In genomic region chr11:41281131-41281742, GRCh38 we compare ENCODE assay signal across 18 cellular contexts.
DNase-seq lines count a peak whose midpoint lies in the region; ATAC-seq and TF ChIP-seq lines count a peak whose summit lies in the region.
"Had no signal": no experiment of that assay in that cellular context is flagged by ENCODE, and none has a peak within 500 bp of the region (broad histone marks: within the 10 kb centered on the region; RNA-seq: fewer than 3 reads in every experiment).

No MANE protein-coding gene starts in this region.

- DNase-seq in GM03348 (ENCODE audit: low spot score), result peak; percentile 27
- DNase-seq in RWPE1 (ENCODE audit: low spot score), result peak; percentile 3
- no peak for DNase-seq in right atrium auricular region (ENCODE audit: low spot score)
- no peak for DNase-seq in omental fat pad (ENCODE audit: low spot score)
- DNase-seq in NCI-H345 treated with DMSO at 0.1 percent for 48 hours (lab: John Stamatoyannopoulos, UW; ENCODE audit: unreplicated experiment), result no peak
- no peak for DNase-seq in GM10266 (ENCODE audit: extremely low spot score)
- DNase-seq in DMS79 (lab: John Stamatoyannopoulos, UW), result no peak
- DNase-seq: activated naive CD4-positive, alpha-beta T cell treated with anti-CD3 and anti-CD28 coated beads for 36 hours; activated T-cell treated with anti-CD3 and anti-CD28 coated beads for 4 hours; AML-193; aorta; cortex of kidney; MV-4-11; NCI-H2029 treated with DMSO at 0.1 percent for 48 hours; NCI-H526; OCI-M1; stimulated activated CD4-positive, alpha-beta T cell treated with anti-CD3 and anti-CD28 coated beads, Interleukin-4, amount 100 ng/mL, for 1 hour had no signal

- H3K9me3 ChIP-seq in right atrium auricular region, result no peaks in the 10 kb centered on the region

- peaks cover 0 to 3% of the 10 kb centered on the region in 2 donors for H3K4me1 ChIP-seq in right atrium auricular region

- CTCF ChIA-PET in RWPE1 (lab: Yijun Ruan, JAX), result no interaction called here

- POLR2A ChIA-PET in RWPE1 (lab: Yijun Ruan, JAX; ENCODE audit: low non-redundant PET), result no interaction called here

- ATAC-seq in omental fat pad (ENCODE audit: low FRiP score), result peak; percentile 87
- ATAC-seq in HG02970 (IDR thresholded peaks at IDR 0.05; ENCODE audit: low FRiP score, unreplicated experiment), result no peak

- no peak overlapping the region for H3K27ac ChIP-seq in RWPE1
- H3K27ac ChIP-seq in right atrium auricular region, result peak overlapping the region in 1 of 2 donors; percentile 89

- no peak for TF ChIP-seq CTCF in RWPE1 (conservative IDR thresholded peaks at IDR 0.05; ENCODE audit: low read depth)
- no peak for TF ChIP-seq CTCF in right atrium auricular region (IDR thresholded peaks at IDR 0.05)
- TF ChIP-seq CTCF in omental fat pad (IDR thresholded peaks at IDR 0.05), result no peak
- no peak for TF ChIP-seq CTCF in GM10266 (IDR thresholded peaks at IDR 0.05; ENCODE audit: control insufficient read depth, insufficient read depth, low read depth, missing control alignments)

- H3K27me3 ChIP-seq in right atrium auricular region, result no peaks in the 10 kb centered on the region

- no peaks in the 10 kb centered on the region for H3K36me3 ChIP-seq in right atrium auricular region

- peak overlapping the region; percentile 2 to 11 for H3K4me3 ChIP-seq in right atrium auricular region

Comparison
In these comparisons a context has a peak if more than half of its experiments do, and no peak if none do; other contexts are left out.
1. DNase-seq: peak in GM03348 (single experiment) and RWPE1 (single experiment); none in right atrium auricular region (single experiment), omental fat pad (single experiment), NCI-H345 treated with DMSO at 0.1 percent for 48 hours (single experiment), GM10266 (single experiment) and DMS79 (single experiment).